11 cellular contexts compared by ENCODE assay signal in the genomic region with DNA sequence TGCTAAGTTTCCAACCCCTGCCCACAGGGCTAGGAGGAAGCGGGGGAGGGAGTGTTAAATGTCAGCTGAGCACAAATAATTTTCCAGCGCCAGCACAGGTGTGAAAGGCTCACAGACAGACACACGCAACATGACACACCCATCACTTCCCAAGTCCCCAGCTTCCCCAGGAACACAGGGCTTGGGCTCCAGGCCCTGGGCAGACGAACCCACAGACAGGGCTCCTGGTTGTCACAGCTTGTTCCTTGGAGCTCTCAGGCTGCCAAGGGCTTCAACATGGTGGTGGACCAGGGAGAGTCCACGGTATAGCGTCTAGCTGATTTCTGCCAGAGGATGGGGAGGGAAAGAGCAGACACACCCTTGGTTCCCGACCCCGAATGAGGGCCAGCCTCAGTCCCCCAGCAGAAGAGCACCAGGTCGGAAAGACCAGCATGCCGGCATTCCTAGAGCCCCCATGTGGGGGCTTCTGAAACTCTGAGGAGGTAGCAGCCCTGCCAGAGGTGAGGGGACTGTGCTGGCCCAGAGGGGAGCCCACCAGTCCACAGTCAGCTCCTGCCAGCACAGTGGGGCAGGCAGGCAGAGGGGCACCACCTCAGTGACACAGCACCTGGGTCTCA. TPM values are rescaled to one million over a fixed set of nuclear protein-coding genes. Genes with fewer than 3 reads are reported as not detected.
A peak's percentile ranks its signal among the peaks of the same experiment; 100 is the strongest.
DNase-seq lines count a peak whose midpoint lies in the region; ATAC-seq and TF ChIP-seq lines count a peak whose summit lies in the region.
"Had no signal": no experiment of that assay in that cellular context is flagged by ENCODE, and none has a peak within 500 bp of the region (broad histone marks: within the 10 kb centered on the region; RNA-seq: fewer than 3 reads in every experiment).

No MANE protein-coding gene starts in this region.

- peaks cover 57% of the 10 kb centered on the region for H3K4me1 Mint-ChIP-seq in activated CD4-positive, alpha-beta memory T cell treated with anti-CD3 and anti-CD28 coated beads, Interleukin-2, amount 10 ng/mL, durations not matched to agents 7 days and 5 days
- peaks cover 42% of the 10 kb centered on the region for H3K4me1 Mint-ChIP-seq in memory B cell

- H3K36me3 ChIP-seq in HAP-1 (replicated peaks) = peaks cover 13% of the 10 kb centered on the region; the same call in 1 of the 2 replicates
- H3K36me3 ChIP-seq: pancreas had no signal

- DNase-seq in HAP-1 (ENCODE audit: low spot score in 2 of 2) = no peak
- no peak for DNase-seq in activated CD4-positive, alpha-beta memory T cell treated with anti-CD3 and anti-CD28 coated beads, Interleukin-2, amount 10 ng/mL, durations not matched to agents 7 days and 5 days
- no peak for DNase-seq in memory B cell (ENCODE audit: low spot score in 2 of 2)
- no peak for DNase-seq in ureter (ENCODE audit: low spot score)
- DNase-seq in NCI-H2227 treated with DMSO at 0.1 percent for 48 hours (lab: John Stamatoyannopoulos, UW) = no peak
- DNase-seq in NCI-H82 treated with DMSO at 0.1 percent for 48 hours (lab: John Stamatoyannopoulos, UW; ENCODE audit: unreplicated experiment) = no peak
- DNase-seq: dermis blood vessel endothelial cell, NCI-H2029 had no signal

- no peaks in the 10 kb centered on the region for H3K27me3 ChIP-seq in HAP-1 (ENCODE audit: low read depth)
- H3K27me3 ChIP-seq: pancreas had no signal

- in situ Hi-C loops in HAP-1 (cut with MboI; ENCODE audit: low sequenced_read_pairs) = no loop called here

- CTCF ChIA-PET in activated CD4-positive, alpha-beta memory T cell treated with anti-CD3 and anti-CD28 coated beads, Interleukin-2, amount 10 ng/mL, durations not matched to agents 7 days and 5 days (lab: Charles Lee) = interaction anchor here (0.8 to 13.4 kb wide), 9 partner anchors 11 to 192 kb away, joined by 3 to 323 read pairs (median 3); partner anchors contain the start of gene NCAPH

- ATAC-seq in memory B cell (ENCODE audit: low read depth) = no peak
- ATAC-seq in HG02981 (IDR thresholded peaks at IDR 0.05; ENCODE audit: unreplicated experiment) = no peak
- ATAC-seq: pancreas had no signal

- peak overlapping the region; percentile 52 for H3K4me3 ChIP-seq in HAP-1

- H3K27ac ChIP-seq in 22Rv1 = peak overlapping the region; percentile 83
- H3K27ac ChIP-seq: pancreas had no signal

- H3K9me3 ChIP-seq in HAP-1 = no peaks in the 10 kb centered on the region
- H3K9me3 ChIP-seq: pancreas had no signal

- POLR2A ChIA-PET in activated CD4-positive, alpha-beta memory T cell treated with anti-CD3 and anti-CD28 coated beads, Interleukin-2, amount 10 ng/mL, durations not matched to agents 7 days and 5 days (lab: Charles Lee) = interaction anchor here (0.7 to 7.5 kb wide), 11 partner anchors 11 to 201 kb away, joined by 3 to 91 read pairs (median 4); partner anchors contain the start of genes ANKRD36C, SNRNP200 and STARD7

- H3K27me3 Mint-ChIP-seq in activated CD4-positive, alpha-beta memory T cell treated with anti-CD3 and anti-CD28 coated beads, Interleukin-2, amount 10 ng/mL, durations not matched to agents 7 days and 5 days = no peaks in the 10 kb centered on the region
- no peaks in the 10 kb centered on the region for H3K27me3 Mint-ChIP-seq in memory B cell

- peak overlapping the region; percentile 85 for H3K27ac Mint-ChIP-seq in activated CD4-positive, alpha-beta memory T cell treated with anti-CD3 and anti-CD28 coated beads, Interleukin-2, amount 10 ng/mL, durations not matched to agents 7 days and 5 days
- peak overlapping the region; percentile 95 for H3K27ac Mint-ChIP-seq in memory B cell

- H3K4me3 Mint-ChIP-seq in activated CD4-positive, alpha-beta memory T cell treated with anti-CD3 and anti-CD28 coated beads, Interleukin-2, amount 10 ng/mL, durations not matched to agents 7 days and 5 days = peak overlapping the region; percentile 88
- peak overlapping the region; percentile 94 for H3K4me3 Mint-ChIP-seq in memory B cell

- TF ChIP-seq CTCF in 22Rv1 (IDR thresholded peaks at IDR 0.05) = no peak

- peaks cover 13% of the 10 kb centered on the region for H3K36me3 Mint-ChIP-seq in activated CD4-positive, alpha-beta memory T cell treated with anti-CD3 and anti-CD28 coated beads, Interleukin-2, amount 10 ng/mL, durations not matched to agents 7 days and 5 days (ENCODE audit: low read depth)
- no peaks in the 10 kb centered on the region for H3K36me3 Mint-ChIP-seq in memory B cell

- H3K4me1 ChIP-seq in HAP-1 = peaks cover 12% of the 10 kb centered on the region
- H3K4me1 ChIP-seq: pancreas had no signal

- no peaks in the 10 kb centered on the region for H3K9me3 Mint-ChIP-seq in activated CD4-positive, alpha-beta memory T cell treated with anti-CD3 and anti-CD28 coated beads, Interleukin-2, amount 10 ng/mL, durations not matched to agents 7 days and 5 days
- H3K9me3 Mint-ChIP-seq in memory B cell = no peaks in the 10 kb centered on the region

RNA-seq across cellular contexts. Expression of gene DUSP2, which starts 1.9 kb away (rescaled TPM):
- 10 to 100 TPM; 40.8 to 42.5 TPM for total RNA-seq in activated CD4-positive, alpha-beta memory T cell treated with anti-CD3 and anti-CD28 coated beads, Interleukin-2, amount 10 ng/mL, durations not matched to agents 7 days and 5 days
- 2.6 TPM for total RNA-seq in ureter

RNA-seq across cellular contexts. Expression of gene ASTL, which starts 5.0 kb away (rescaled TPM):
- under 1 TPM; 0.25 to 0.53 TPM for total RNA-seq in activated CD4-positive, alpha-beta memory T cell treated with anti-CD3 and anti-CD28 coated beads, Interleukin-2, amount 10 ng/mL, durations not matched to agents 7 days and 5 days
- total RNA-seq in ureter = not detected
- total RNA-seq: dermis blood vessel endothelial cell, pancreas had no signal

RNA-seq across cellular contexts. Expression of gene ADRA2B, which starts 27.0 kb away (rescaled TPM):
- total RNA-seq in activated CD4-positive, alpha-beta memory T cell treated with anti-CD3 and anti-CD28 coated beads, Interleukin-2, amount 10 ng/mL, durations not matched to agents 7 days and 5 days = under 1 TPM in 1 of 2 experiments, not detected in 1; 0.05 TPM
- 1.1 TPM for total RNA-seq in ureter

Comparison
In these comparisons a context has a peak if more than half of its experiments do, and no peak if none do; other contexts are left out.
1. RNA of gene DUSP2, which starts 1.9 kb away (total RNA-seq): 40.8 to 42.5 TPM in activated CD4-positive, alpha-beta memory T cell treated with anti-CD3 and anti-CD28 coated beads, Interleukin-2, amount 10 ng/mL, durations not matched to agents 7 days and 5 days; 2.6 TPM in ureter (single experiment); every median in the first group is over 10 times any median in the second.